In genomic region chr9:87569008-87569908, GRCh38 we compare ENCODE assay signal across 13 cellular contexts.
DNase-seq lines count a peak whose midpoint lies in the region; ATAC-seq and TF ChIP-seq lines count a peak whose summit lies in the region.
"Had no signal": no experiment of that assay in that cellular context is flagged by ENCODE, and none has a peak within 500 bp of the region (broad histone marks: within the 10 kb centered on the region; RNA-seq: fewer than 3 reads in every experiment).

No MANE protein-coding gene starts in this region.

- WGBS in aorta, 2 donors, result 46 to 47% methylated on average over 11 of the region's 11 CpGs

- peak overlapping the region; percentile 19 for H3K4me3 Mint-ChIP-seq in nephron progenitor cell

- H3K36me3 Mint-ChIP-seq in nephron progenitor cell (ENCODE audit: low read depth), result peaks cover 23% of the 10 kb centered on the region

- DNase-seq in COLO668 (lab: John Stamatoyannopoulos, UW; ENCODE audit: unreplicated experiment), result peak; percentile 25
- DNase-seq in NCI-H524 treated with DMSO at 0.1 percent for 48 hours (lab: John Stamatoyannopoulos, UW), result peak; percentile 45
- DNase-seq in fibroblast of the aortic adventitia (ENCODE audit: low read depth), result peak; percentile 79
- DNase-seq in nephron progenitor cell, result peak; percentile 19
- no peak for DNase-seq in aorta
- DNase-seq: C1 segment of cervical spinal cord; MM.1S; stimulated activated CD4-positive, alpha-beta T cell treated with anti-CD3 and anti-CD28 coated beads, Interleukin-15, amount 100 ng/mL, for 24 hours; stimulated activated naive CD4-positive, alpha-beta T cell had no signal

- no peaks in the 10 kb centered on the region for H3K36me3 ChIP-seq in aorta (ENCODE audit: control insufficient read depth in 1 of 2, insufficient read depth in 2 of 2, low read length in 1 of 2)

- H3K4me3 ChIP-seq in fibroblast of the aortic adventitia (ENCODE audit: low read depth, low read length) (no peak overlapping the region), aorta (ENCODE audit: low read length in 2 of 2) (no peak overlapping the region)

- no peaks in the 10 kb centered on the region for H3K9me3 ChIP-seq in aorta (ENCODE audit: control insufficient read depth, low read length)

- no peaks in the 10 kb centered on the region for H3K4me1 ChIP-seq in aorta (ENCODE audit: control insufficient read depth in 1 of 2, insufficient read depth in 2 of 2, low read length in 2 of 2)

- no peak for ATAC-seq in HG02885 (IDR thresholded peaks at IDR 0.05; ENCODE audit: poor library complexity, unreplicated experiment)
- no peak for ATAC-seq in GM19452 (IDR thresholded peaks at IDR 0.05; ENCODE audit: unreplicated experiment)
- no peak for ATAC-seq in GM18511 (IDR thresholded peaks at IDR 0.05; ENCODE audit: unreplicated experiment)
- ATAC-seq in aorta (ENCODE audit: low FRiP score), result no peak
- ATAC-seq: activated CD4-positive, CD25-positive, alpha-beta regulatory T cell treated with anti-CD3 and anti-CD28 coated beads, Interleukin-2, amount 50 U/mL, for 24 hours had no signal

- H3K27ac ChIP-seq in aorta (ENCODE audit: low read depth in 1 of 2, low read length in 2 of 2), result no peak overlapping the region

- H3K9me3 Mint-ChIP-seq in nephron progenitor cell, result no peaks in the 10 kb centered on the region

- H3K4me1 Mint-ChIP-seq in nephron progenitor cell, result peaks cover 86% of the 10 kb centered on the region

- H3K27me3 Mint-ChIP-seq in nephron progenitor cell (ENCODE audit: low read depth, poor library complexity), result peaks cover 3% of the 10 kb centered on the region

- peak overlapping the region; percentile 94 for H3K27ac Mint-ChIP-seq in nephron progenitor cell

- intact Hi-C loops in aorta (cut with DNase I), result no loop called here

- no peaks in the 10 kb centered on the region for H3K27me3 ChIP-seq in aorta (ENCODE audit: control insufficient read depth in 1 of 2, insufficient read depth in 2 of 2, low read length in 1 of 2)

- TF ChIP-seq CTCF in fibroblast of the aortic adventitia (IDR thresholded peaks at IDR 0.05; ENCODE audit: insufficient read depth, low read length), result no peak
- TF ChIP-seq CTCF in nephron progenitor cell (IDR thresholded peaks at IDR 0.05), result no peak

Comparison
In these comparisons a context has a peak if more than half of its experiments do, and no peak if none do; other contexts are left out.
1. DNase-seq: peak in COLO668 (single experiment), NCI-H524 treated with DMSO at 0.1 percent for 48 hours (single experiment), fibroblast of the aortic adventitia (single experiment) and nephron progenitor cell (single experiment); none in aorta (0 of 2).